8 cellular contexts compared by ENCODE assay signal in genomic region chr12:13841-14240, GRCh38. TPM values are rescaled to one million over a fixed set of nuclear protein-coding genes. Genes with fewer than 3 reads are reported as not detected.
DNase-seq lines count a peak whose midpoint lies in the region; ATAC-seq and TF ChIP-seq lines count a peak whose summit lies in the region.
"Not testable (repeated sequence)": the region's sequence is repeated elsewhere in the genome, so short reads cannot be mapped to it uniquely, and the experiment has no call there.
"Had no signal": no experiment of that assay in that cellular context is flagged by ENCODE, and none has a peak within 500 bp of the region (broad histone marks: within the 10 kb centered on the region; RNA-seq: fewer than 3 reads in every experiment).

No MANE protein-coding gene starts in this region.

- not testable (repeated sequence) for H3K4me1 Mint-ChIP-seq in chondrocyte (ENCODE audit: low read depth)

- TF ChIP-seq CTCF in HCT116 (IDR thresholded peaks at IDR 0.05 in 2 of 3, conservative IDR thresholded peaks at IDR 0.05 in 1 of 3; ENCODE audit: borderline replicate concordance in 1 of 3, insufficient read depth in 1 of 3, low read depth in 2 of 3, low read length in 2 of 3); Peyer's patch (IDR thresholded peaks at IDR 0.05); astrocyte of the spinal cord (IDR thresholded peaks at IDR 0.05; ENCODE audit: low read depth, low read length); chondrocyte (IDR thresholded peaks at IDR 0.05); retinal pigment epithelial cell (conservative IDR thresholded peaks at IDR 0.05; ENCODE audit: low read depth, low read length): not testable (repeated sequence)

- not testable (repeated sequence) for H3K4me1 ChIP-seq in HCT116 (ENCODE audit: control insufficient read depth in 1 of 2, insufficient read depth in 2 of 2, low read length in 2 of 2)
- peaks cover 0 to 17% (median 0%) of the 10 kb centered on the region in 4 donors for H3K4me1 ChIP-seq in Peyer's patch

- not testable (repeated sequence) for DNase-seq in HCT116 (ENCODE audit: low read depth, low spot score); chondrocyte (ENCODE audit: low spot score)
- DNase-seq in Peyer's patch (peak in 2 of 3 donors; percentile 70 to 79), astrocyte of the spinal cord (ENCODE audit: low read depth, low spot score) (peak; percentile 26), Right ventricle myocardium inferior (ENCODE audit: missing footprints) (peak; percentile 52), mucosa of gallbladder (ENCODE audit: low spot score) (peak; percentile 61), retinal pigment epithelial cell (ENCODE audit: low read depth) (peak; percentile 25)

- not testable (repeated sequence) for H3K4me3 Mint-ChIP-seq in chondrocyte (ENCODE audit: unreplicated experiment)

- H3K27ac ChIP-seq in HCT116 (ENCODE audit: low read depth, low read length), result not testable (repeated sequence)
- peak overlapping the region in 2 of 4 donors; percentile 61 to 76 for H3K27ac ChIP-seq in Peyer's patch

- in situ Hi-C loops in astrocyte of the spinal cord (cut with HindIII; ENCODE audit: low sequenced_read_pairs), result not testable (repeated sequence)

- RAD21 ChIA-PET in HCT116 (lab: Charles Lee; ENCODE audit: low non-redundant PET in 1 of 2, low total read pairs in 2 of 2, uncharacterized antibody in 2 of 2, unreplicated experiment in 2 of 2), result not testable (repeated sequence)

- not testable (repeated sequence) for H3K79me2 ChIP-seq in HCT116 (ENCODE audit: insufficient read depth, low read length)

- H3K4me3 ChIP-seq in HCT116 (replicated peaks in 1 of 2; ENCODE audit: low read depth in 1 of 2, low read length in 2 of 2); Peyer's patch; astrocyte of the spinal cord (ENCODE audit: low read depth, low read length); retinal pigment epithelial cell (ENCODE audit: low read length): not testable (repeated sequence)

- H3K4me2 ChIP-seq in HCT116 (ENCODE audit: low read length), result not testable (repeated sequence)

- TF ChIP-seq POLR2A in HCT116 (IDR thresholded peaks at IDR 0.05; ENCODE audit: borderline replicate concordance, extremely low read depth, insufficient read depth, insufficient read length); Peyer's patch (IDR thresholded peaks at IDR 0.05): not testable (repeated sequence)

- TF ChIP-seq RAD21 in HCT116 (IDR thresholded peaks at IDR 0.05; ENCODE audit: low read depth), result not testable (repeated sequence)

- not testable (repeated sequence) for H3K27me3 Mint-ChIP-seq in chondrocyte (ENCODE audit: low read depth)

- H2AFZ ChIP-seq in HCT116 (ENCODE audit: low read depth, low read length, poor library complexity, severe bottlenecking), result not testable (repeated sequence)

- intact Hi-C loops in HCT116 (cut with micrococcal nuclease); Right ventricle myocardium inferior (cut with DNase I): not testable (repeated sequence)

- H4K20me1 ChIP-seq in HCT116 (ENCODE audit: insufficient read depth), result not testable (repeated sequence)

- not testable (repeated sequence) for H3K9me3 Mint-ChIP-seq in chondrocyte (ENCODE audit: low read depth)

- H3K36me3 ChIP-seq in HCT116 (ENCODE audit: control insufficient read depth in 1 of 2, insufficient read depth in 2 of 2, low read length in 2 of 2); Peyer's patch: not testable (repeated sequence)

- CTCF ChIA-PET in HCT116 (lab: Charles Lee), result not testable (repeated sequence)

- H3K9ac ChIP-seq in HCT116 (ENCODE audit: low read length), result not testable (repeated sequence)

- H3K36me3 Mint-ChIP-seq in chondrocyte (ENCODE audit: low read depth), result not testable (repeated sequence)

- H3K27ac Mint-ChIP-seq in chondrocyte (ENCODE audit: unreplicated experiment), result peak overlapping the region; percentile 65

- not testable (repeated sequence) for H3K27me3 ChIP-seq in HCT116 (ENCODE audit: insufficient read depth, low read length); Peyer's patch

- not testable (repeated sequence) for BruUV-seq in HCT116 (replicated peaks; lab: Mats Ljungman, UMichigan)

- not testable (repeated sequence) for H3K9me3 ChIP-seq in HCT116 (ENCODE audit: control insufficient read depth in 1 of 2, insufficient read depth in 1 of 2, low read depth in 1 of 2, low read length in 2 of 2); Peyer's patch

- POLR2A ChIA-PET in HCT116 (lab: Charles Lee), result not testable (repeated sequence)

- not testable (repeated sequence) for H3K9me2 ChIP-seq in HCT116 (ENCODE audit: insufficient read depth)

- not testable (repeated sequence) for ATAC-seq in HCT116, Right ventricle myocardium inferior

TF ChIP-seq in HCT116, 20 proteins besides CTCF, POLR2A, EP300 and RAD21:
- TF ChIP-seq JUND (IDR thresholded peaks at IDR 0.05) (peak; percentile 33; the same call in 1 of the 2 replicates), FOSL1 (IDR thresholded peaks at IDR 0.05; ENCODE audit: low read depth) (0 out of 2 replicates have a peak, but pooled peaks have one; percentile 16)
TF ChIP-seq in HCT116: peak in this region for 2; not testable (repeated sequence) for 18.

RNA-seq across cellular contexts. Expression of gene IQSEC3, which starts 52.7 kb away (rescaled TPM):
- total RNA-seq in HCT116 (2021; ENCODE audit: unreplicated experiment) (not detected), Peyer's patch (1 to 10 TPM in 1 of 4 donors, under 1 TPM in 3; 0.35 to 3.3 (median 0.58) TPM), chondrocyte (0.41 TPM in 1 of 3 replicates, not detected in the others), Right ventricle myocardium inferior (2.3 TPM), mucosa of gallbladder (1.6 TPM)
- not detected in 2 replicates for polyA plus RNA-seq in HCT116 (2012)
- total RNA-seq: PC-9 had no signal
